In the genomic region with DNA sequence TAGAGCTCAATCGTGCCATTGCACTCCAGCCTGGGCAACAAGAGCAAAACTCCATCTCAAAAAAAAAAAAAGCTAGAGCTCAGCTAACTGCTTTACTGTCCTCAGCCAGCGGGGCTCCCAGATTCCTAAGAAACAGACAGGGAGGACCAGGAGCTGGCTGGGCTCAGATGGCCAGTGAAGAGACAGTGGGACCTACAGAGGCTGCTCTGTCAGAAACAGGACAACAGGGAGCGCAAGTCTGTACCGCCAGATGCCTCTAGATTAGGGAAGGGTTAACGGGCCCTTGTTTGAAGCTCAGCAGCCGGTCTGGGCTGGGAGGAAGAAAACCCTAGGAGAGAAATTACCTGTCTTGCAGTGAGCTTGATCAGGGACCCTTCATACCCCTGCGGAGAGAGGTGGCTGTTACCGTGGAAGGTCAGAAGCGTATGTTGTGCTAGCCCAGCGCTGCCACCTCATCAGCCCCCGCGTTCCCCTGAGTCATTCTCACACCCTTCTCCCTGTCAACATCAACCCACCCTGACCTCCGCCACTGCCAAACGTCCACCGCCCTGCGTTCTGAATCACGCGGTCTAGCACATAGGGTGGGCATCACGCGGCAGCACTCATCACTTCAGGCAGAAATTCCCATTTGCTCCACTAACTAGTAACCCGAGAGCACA, we compare ENCODE assay signal across 10 cellular contexts. TPM values are rescaled to one million over a fixed set of nuclear protein-coding genes. Genes with fewer than 3 reads are reported as not detected.
A peak's percentile ranks its signal among the peaks of the same experiment; 100 is the strongest.
DNase-seq lines count a peak whose midpoint lies in the region; ATAC-seq and TF ChIP-seq lines count a peak whose summit lies in the region.
"Had no signal": no experiment of that assay in that cellular context is flagged by ENCODE, and none has a peak within 500 bp of the region (broad histone marks: within the 10 kb centered on the region; RNA-seq: fewer than 3 reads in every experiment).

No MANE protein-coding gene starts in this region.

- H3K4me1 ChIP-seq in gastroesophageal sphincter (peaks cover 2 to 100% (median 36%) of the 10 kb centered on the region in 3 donors), neural progenitor cell (peaks cover 7% of the 10 kb centered on the region)

- peaks cover 16% of the 10 kb centered on the region for H3K4me1 Mint-ChIP-seq in neural progenitor cell
- H3K4me1 Mint-ChIP-seq in T-helper 17 cell: no peaks in the 10 kb centered on the region

- TF ChIP-seq EP300 in gastroesophageal sphincter (IDR thresholded peaks at IDR 0.05): no peak

- no peak for TF ChIP-seq POLR2A in gastroesophageal sphincter (IDR thresholded peaks at IDR 0.05)

- H3K9me3 Mint-ChIP-seq in neural progenitor cell: no peaks in the 10 kb centered on the region

- ATAC-seq in gastroesophageal sphincter (peak; percentile 12), HG02870 (IDR thresholded peaks at IDR 0.05; ENCODE audit: unreplicated experiment) (no peak), T-helper 17 cell (no peak)

- TF ChIP-seq CTCF in gastroesophageal sphincter (IDR thresholded peaks at IDR 0.05) (peak in 3 of 4 experiments; percentile 17 to 22 (median 21)), neural progenitor cell (IDR thresholded peaks at IDR 0.05) (peak; percentile 53)

- peak overlapping the region; percentile 50 for H3K27ac Mint-ChIP-seq in neural progenitor cell
- H3K27ac Mint-ChIP-seq in T-helper 17 cell: no peak overlapping the region

- WGBS in gastroesophageal sphincter (ENCODE audit: low coverage in 1 of 2), 2 donors: 28 to 44% methylated on average over 3 to 13 of the region's 21 CpGs

- H3K36me3 Mint-ChIP-seq in neural progenitor cell (peaks cover 8% of the 10 kb centered on the region), T-helper 17 cell (ENCODE audit: low read depth) (no peaks in the 10 kb centered on the region)

- peaks cover 9% of the 10 kb centered on the region for H3K79me2 ChIP-seq in neural progenitor cell (ENCODE audit: low read depth)

- no peak overlapping the region for H3K4me3 Mint-ChIP-seq in neural progenitor cell
- no peak overlapping the region for H3K4me3 Mint-ChIP-seq in T-helper 17 cell

- peaks cover 13% of the 10 kb centered on the region for H3F3A ChIP-seq in neural progenitor cell (ENCODE audit: low read depth)

- DNase-seq in ELF-1 (ENCODE audit: low read depth, low spot score) (peak; percentile 90), RKO (ENCODE audit: low spot score) (peak; percentile 21), neural progenitor cell (ENCODE audit: low spot score) (peak; percentile 88), T-helper 17 cell (no peak), NCI-H128 (lab: John Stamatoyannopoulos, UW; ENCODE audit: unreplicated experiment) (no peak)
- no peak for DNase-seq in activated T-cell treated with anti-CD3 and anti-CD28 coated beads, Interleukin-2, amount 50 U/mL, for 1 hour
- DNase-seq: activated effector memory CD4-positive, alpha-beta T cell treated with anti-CD3 and anti-CD28 coated beads, Interleukin-2, amount 50 U/mL, for 16 hours; T-helper 2 cell had no signal

- no peaks in the 10 kb centered on the region for H3K9me3 ChIP-seq in gastroesophageal sphincter
- H3K9me3 ChIP-seq in neural progenitor cell (ENCODE audit: low read depth): no peaks in the 10 kb centered on the region
- H3K9me3 ChIP-seq in T-helper 17 cell (ENCODE audit: control insufficient read depth, low read length, poor library complexity, severe bottlenecking): no peaks in the 10 kb centered on the region

- H2AFZ ChIP-seq in neural progenitor cell (replicated peaks): no peak overlapping the region

- H3K27me3 Mint-ChIP-seq in neural progenitor cell (ENCODE audit: insufficient read depth, low read depth) (no peaks in the 10 kb centered on the region), T-helper 17 cell (peaks cover 38% of the 10 kb centered on the region)

- H3K9ac ChIP-seq in neural progenitor cell: no peak overlapping the region

- no peaks in the 10 kb centered on the region for H4K20me1 ChIP-seq in neural progenitor cell (ENCODE audit: low read depth)

- H3K27me3 ChIP-seq in gastroesophageal sphincter: no peaks in the 10 kb centered on the region
- no peaks in the 10 kb centered on the region for H3K27me3 ChIP-seq in neural progenitor cell

- no peak overlapping the region for H3K4me2 ChIP-seq in neural progenitor cell

- H3K36me3 ChIP-seq in gastroesophageal sphincter (peaks cover 0 to 11% of the 10 kb centered on the region in 2 donors), neural progenitor cell (no peaks in the 10 kb centered on the region)

- H3K4me3 ChIP-seq in gastroesophageal sphincter (peak overlapping the region in 1 of 2 donors; percentile 11), neural progenitor cell (no peak overlapping the region)

- H3K27ac ChIP-seq in gastroesophageal sphincter: peak overlapping the region; percentile 68 to 88 (median 87)
- H3K27ac ChIP-seq in neural progenitor cell: no peak overlapping the region

RNA-seq across cellular contexts. Expression of a gene that starts 25.3 kb away (rescaled TPM):
- total RNA-seq in gastroesophageal sphincter (10 to 100 TPM; 14.6 to 47.8 (median 33.9) TPM), neural progenitor cell (ENCODE audit: low replicate concordance) (0.15 and 1.8 TPM in 2 replicates), T-helper 17 cell (1 to 10 TPM in 1 of 2 donors, under 1 TPM in 1; 0.52 to 1.1 TPM)

Comparison
In these comparisons a context has a peak if more than half of its experiments do, and no peak if none do; other contexts are left out.
1. DNase-seq: peak in ELF-1 (single experiment), RKO (single experiment) and neural progenitor cell (single experiment); none in T-helper 17 cell (0 of 3), NCI-H128 (single experiment) and activated T-cell treated with anti-CD3 and anti-CD28 coated beads, Interleukin-2, amount 50 U/mL, for 1 hour (single experiment).